12 cellular contexts compared by ENCODE assay signal in the genomic region with DNA sequence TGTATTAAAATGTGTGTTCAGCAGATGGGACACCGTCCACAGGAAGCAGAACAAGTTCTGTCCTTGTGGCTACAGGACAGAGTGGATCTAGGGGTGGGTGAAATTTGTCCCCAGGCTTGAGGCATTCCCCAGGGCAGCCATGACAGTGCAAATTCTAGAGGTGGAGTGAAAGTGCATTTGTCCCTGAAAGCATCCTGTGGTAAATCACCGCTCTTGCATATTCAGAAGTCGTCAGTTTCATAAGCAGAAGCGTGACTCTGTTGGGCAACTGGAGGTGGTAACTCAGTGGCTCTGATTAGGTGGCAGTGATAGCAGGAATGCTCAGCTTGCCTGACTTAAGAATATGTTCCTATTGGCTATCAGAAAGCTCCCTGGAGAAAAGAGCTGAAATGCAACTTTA.
DNase-seq lines count a peak whose midpoint lies in the region; ATAC-seq and TF ChIP-seq lines count a peak whose summit lies in the region.
"Had no signal": no experiment of that assay in that cellular context is flagged by ENCODE, and none has a peak within 500 bp of the region (broad histone marks: within the 10 kb centered on the region; RNA-seq: fewer than 3 reads in every experiment).

No MANE protein-coding gene starts in this region.

- H4K8ac ChIP-seq in mesendoderm (ENCODE audit: low read depth, low read length) = peak overlapping the region; percentile 81

- ATAC-seq in GM18867 (IDR thresholded peaks at IDR 0.05; ENCODE audit: unreplicated experiment) (peak; percentile 71), GM21619 (IDR thresholded peaks at IDR 0.05; ENCODE audit: unreplicated experiment) (peak; percentile 73), HG03439 (IDR thresholded peaks at IDR 0.05; ENCODE audit: unreplicated experiment) (peak; percentile 59)

- no peaks in the 10 kb centered on the region for H3K27me3 ChIP-seq in mesendoderm (ENCODE audit: insufficient read depth, low read length, poor library complexity)
- no peaks in the 10 kb centered on the region for H3K27me3 ChIP-seq in effector memory CD4-positive, alpha-beta T cell (replicated peaks; ENCODE audit: control insufficient read depth, insufficient read depth, low read length, poor library complexity, severe bottlenecking)

- no peak overlapping the region for H2BK15ac ChIP-seq in mesendoderm (replicated peaks; ENCODE audit: low read depth)

- no peak for TF ChIP-seq CTCF in GM13977 (IDR thresholded peaks at IDR 0.05; ENCODE audit: extremely low read depth, insufficient read depth, missing control alignments)

- no peak overlapping the region for H3K4ac ChIP-seq in mesendoderm (ENCODE audit: low read depth, low read length)

- H3K9me3 ChIP-seq in effector memory CD4-positive, alpha-beta T cell (ENCODE audit: control insufficient read depth, low read length) = no peaks in the 10 kb centered on the region

- H2BK120ac ChIP-seq in mesendoderm (ENCODE audit: low read depth, low read length) = no peak overlapping the region

- H3K79me1 ChIP-seq in mesendoderm (ENCODE audit: low read length) = no peaks in the 10 kb centered on the region

- H3K27ac ChIP-seq in mesendoderm (ENCODE audit: low read depth, low read length) = no peak overlapping the region
- no peak overlapping the region for H3K27ac ChIP-seq in effector memory CD4-positive, alpha-beta T cell (ENCODE audit: insufficient read depth, low read length, poor library complexity, severe bottlenecking)
- H3K27ac ChIP-seq: RWPE1 had no signal

- no peak overlapping the region for H3K9ac ChIP-seq in mesendoderm (ENCODE audit: low read length)

- H3K36me3 ChIP-seq in mesendoderm (ENCODE audit: control insufficient read depth, insufficient read depth, low read length) = no peaks in the 10 kb centered on the region
- H3K36me3 ChIP-seq in effector memory CD4-positive, alpha-beta T cell (ENCODE audit: control insufficient read depth, insufficient read depth, low read length) = no peaks in the 10 kb centered on the region

- H3K4me1 ChIP-seq in mesendoderm (ENCODE audit: control insufficient read depth, low read depth, low read length) = no peaks in the 10 kb centered on the region
- H3K4me1 ChIP-seq in effector memory CD4-positive, alpha-beta T cell (ENCODE audit: control insufficient read depth, insufficient read depth, low read length, poor library complexity, severe bottlenecking) = no peaks in the 10 kb centered on the region

- WGBS in mesendoderm (ENCODE audit: extremely low coverage, insufficient coverage, low lambda C conversion rate) = no CpG with 5 or more reads among the region's 4 CpGs

- H3K4me3 ChIP-seq in mesendoderm (ENCODE audit: low read length) = no peak overlapping the region
- H3K4me3 ChIP-seq in effector memory CD4-positive, alpha-beta T cell (ENCODE audit: insufficient read depth, low read depth, low read length, poor library complexity, severe bottlenecking) = no peak overlapping the region

- no peak overlapping the region for H2AK5ac ChIP-seq in mesendoderm (ENCODE audit: low read length)

- H3K4me2 ChIP-seq in mesendoderm (ENCODE audit: low read length) = no peak overlapping the region

- H3K56ac ChIP-seq in mesendoderm (ENCODE audit: low read length) = no peak overlapping the region

- H4K5ac ChIP-seq in mesendoderm (ENCODE audit: low read length) = no peak overlapping the region

- H3K23ac ChIP-seq in mesendoderm (ENCODE audit: low read length) = no peak overlapping the region

- no peak overlapping the region for H3K18ac ChIP-seq in mesendoderm (ENCODE audit: low read length)

- H2BK5ac ChIP-seq in mesendoderm (ENCODE audit: low read length) = no peak overlapping the region

- H3K79me2 ChIP-seq in mesendoderm (ENCODE audit: control insufficient read depth, insufficient read depth, low read length) = no peaks in the 10 kb centered on the region

- DNase-seq in mesendoderm = no peak
- DNase-seq in GM13977 (ENCODE audit: low spot score) = no peak
- DNase-seq in effector memory CD4-positive, alpha-beta T cell = no peak
- no peak for DNase-seq in inferior parietal cortex (ENCODE audit: extremely low spot score)
- DNase-seq: CD8-positive, alpha-beta memory T cell; dermis blood vessel endothelial cell; Karpas-422; substantia nigra had no signal

- in situ Hi-C loops in GM13977 (cut with MboI; ENCODE audit: low pct_unique_long_range_greater_than_20kb, low sequenced_read_pairs, unreplicated experiment) = no loop called here
